ENCODE assay signal across 8 cellular contexts in the genomic region with DNA sequence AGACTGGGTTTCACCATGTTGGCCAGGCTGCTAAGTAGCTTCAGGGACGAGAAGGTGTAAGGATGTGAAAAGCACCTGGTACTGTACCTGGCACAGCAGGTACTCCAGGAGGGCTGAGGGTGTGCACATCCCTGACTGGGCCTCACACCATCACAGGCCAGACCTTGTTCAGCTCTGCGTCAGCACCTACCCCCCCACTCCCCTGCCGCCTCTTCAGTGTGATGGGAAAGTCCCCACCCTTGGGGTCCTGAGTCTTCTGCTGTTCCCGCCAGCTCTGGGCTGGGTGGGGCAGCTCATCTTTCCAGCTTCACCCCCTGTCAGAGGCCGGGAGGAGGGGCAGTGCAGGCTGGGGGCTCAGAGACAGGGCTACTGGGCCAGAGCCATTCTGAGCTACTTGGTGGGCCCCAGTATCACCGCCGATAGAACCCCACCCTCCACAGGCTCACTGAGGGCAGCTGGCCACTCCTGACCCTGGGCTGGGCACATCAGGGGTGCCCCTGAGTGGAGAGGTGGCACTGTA. TPM values are rescaled to one million over a fixed set of nuclear protein-coding genes. Genes with fewer than 3 reads are reported as not detected.
DNase-seq lines count a peak whose midpoint lies in the region; ATAC-seq and TF ChIP-seq lines count a peak whose summit lies in the region.

No MANE protein-coding gene starts in this region.

- H3K9me3 ChIP-seq in CD8-positive, alpha-beta T cell (ENCODE audit: low read length), result no peaks in the 10 kb centered on the region
- H3K9me3 ChIP-seq in uterus, result no peaks in the 10 kb centered on the region

- H3K27me3 ChIP-seq in CD8-positive, alpha-beta T cell (ENCODE audit: insufficient read depth, low read length), result no peaks in the 10 kb centered on the region
- no peaks in the 10 kb centered on the region for H3K27me3 ChIP-seq in uterus

- POLR2A ChIA-PET in CD8-positive, alpha-beta T cell (lab: Charles Lee), result interaction anchor here (1.5 to 3.0 kb wide), 3 partner anchors 12 to 33 kb away, joined by 5 to 16 read pairs (median 7); no protein-coding TSS in a partner anchor

- peak; percentile 82 for ATAC-seq in CD8-positive, alpha-beta T cell
- no peak for ATAC-seq in GM21619 (IDR thresholded peaks at IDR 0.05; ENCODE audit: unreplicated experiment)

- no peaks in the 10 kb centered on the region for H3K36me3 Mint-ChIP-seq in CD8-positive, alpha-beta T cell
- peaks cover 3% of the 10 kb centered on the region for H3K36me3 Mint-ChIP-seq in activated naive CD8-positive, alpha-beta T cell

- H3K27ac Mint-ChIP-seq in CD8-positive, alpha-beta T cell, result peak overlapping the region; percentile 93
- peak overlapping the region; percentile 94 for H3K27ac Mint-ChIP-seq in activated naive CD8-positive, alpha-beta T cell

- no peak for TF ChIP-seq CTCF in CD8-positive, alpha-beta T cell (IDR thresholded peaks at IDR 0.05)
- no peak for TF ChIP-seq CTCF in uterus (IDR thresholded peaks at IDR 0.05)

- peaks cover 44% of the 10 kb centered on the region for H3K4me1 Mint-ChIP-seq in CD8-positive, alpha-beta T cell (ENCODE audit: low read depth)
- H3K4me1 Mint-ChIP-seq in activated naive CD8-positive, alpha-beta T cell (ENCODE audit: low read depth), result peaks cover 37% of the 10 kb centered on the region

- H3K4me3 ChIP-seq in CD8-positive, alpha-beta T cell (ENCODE audit: low read depth, low read length), result no peak overlapping the region
- H3K4me3 ChIP-seq in uterus, result no peak overlapping the region

- no peaks in the 10 kb centered on the region for H3K27me3 Mint-ChIP-seq in CD8-positive, alpha-beta T cell (ENCODE audit: low read depth)
- H3K27me3 Mint-ChIP-seq in activated naive CD8-positive, alpha-beta T cell, result no peaks in the 10 kb centered on the region

- H3K4me1 ChIP-seq in CD8-positive, alpha-beta T cell (ENCODE audit: insufficient read depth, low read length), result peaks cover 36% of the 10 kb centered on the region
- H3K4me1 ChIP-seq in uterus, result no peaks in the 10 kb centered on the region

- intact Hi-C loops in CD8-positive, alpha-beta T cell (cut with DNase I, micrococcal nuclease), result no loop called here
- intact Hi-C loops in uterus (cut with DNase I; ENCODE audit: low total_unique reads), result no loop called here

- H3K27ac ChIP-seq in CD8-positive, alpha-beta T cell (ENCODE audit: low read depth, low read length), result peak overlapping the region; percentile 36
- H3K27ac ChIP-seq in uterus, result no peak overlapping the region

- no peak for TF ChIP-seq POLR2A in uterus (IDR thresholded peaks at IDR 0.05)

- peak in 5 of 7 experiments; percentile 32 to 84 (median 53) for DNase-seq in CD8-positive, alpha-beta T cell
- peak in 3 of 5 experiments; percentile 53 to 59 (median 57) for DNase-seq in T-helper 2 cell
- peak; percentile 73 for DNase-seq in stimulated activated CD4-positive, alpha-beta T cell treated with anti-CD3 and anti-CD28 coated beads, Interleukin-1b, Interleukin-23, amount 100 ng/mL, for 48 hours
- DNase-seq in AG08396 (ENCODE audit: low spot score), result no peak
- DNase-seq in SW 1271 (lab: John Stamatoyannopoulos, UW), result no peak
- no peak for DNase-seq in uterus

- H3K4me3 Mint-ChIP-seq in CD8-positive, alpha-beta T cell, result peak overlapping the region; percentile 18
- H3K4me3 Mint-ChIP-seq in activated naive CD8-positive, alpha-beta T cell, result peak overlapping the region; percentile 44

- H3K36me3 ChIP-seq in CD8-positive, alpha-beta T cell (ENCODE audit: insufficient read depth, low read length), result no peaks in the 10 kb centered on the region
- H3K36me3 ChIP-seq in uterus, result no peaks in the 10 kb centered on the region

- peaks cover 17% of the 10 kb centered on the region for H3K9me3 Mint-ChIP-seq in CD8-positive, alpha-beta T cell
- peaks cover 5% of the 10 kb centered on the region for H3K9me3 Mint-ChIP-seq in activated naive CD8-positive, alpha-beta T cell (ENCODE audit: low read depth)

- CTCF ChIA-PET in CD8-positive, alpha-beta T cell (lab: Charles Lee), result interaction anchor here (1.6 kb wide), 1 partner anchor 23 kb away, joined by 4 read pairs; no protein-coding TSS in a partner anchor

RNA-seq across cellular contexts. Expression of gene SH3BP2, which starts 6.7 kb away (rescaled TPM):
- 10 to 100 TPM; 22.4 to 24.8 TPM for total RNA-seq in CD8-positive, alpha-beta T cell
- total RNA-seq in uterus, result 10 to 100 TPM in 3 of 4 donors, 1 to 10 TPM in 1; 6.4 to 50.0 (median 29.3) TPM

RNA-seq across cellular contexts. Expression of gene TNIP2, which starts 30.1 kb away (rescaled TPM):
- 10 to 100 TPM; 50.9 to 56.5 TPM for total RNA-seq in CD8-positive, alpha-beta T cell
- 10 to 100 TPM; 27.6 to 50.0 (median 36.1) TPM for total RNA-seq in uterus

RNA-seq across cellular contexts. Expression of gene ADD1, which starts 57.4 kb away (rescaled TPM):
- 100 to 1,000 TPM; 129 TPM for total RNA-seq in CD8-positive, alpha-beta T cell
- total RNA-seq in uterus, result 100 to 1,000 TPM; 161 to 403 (median 225) TPM

Comparison
In these comparisons a context has a peak if more than half of its experiments do, and no peak if none do; other contexts are left out.
1. DNase-seq: peak in CD8-positive, alpha-beta T cell (5 of 7), T-helper 2 cell (3 of 5) and stimulated activated CD4-positive, alpha-beta T cell treated with anti-CD3 and anti-CD28 coated beads, Interleukin-1b, Interleukin-23, amount 100 ng/mL, for 48 hours (single experiment); none in AG08396 (single experiment), SW 1271 (0 of 2) and uterus (0 of 2).